1 cellular context compared by ENCODE assay signal in the genomic region with DNA sequence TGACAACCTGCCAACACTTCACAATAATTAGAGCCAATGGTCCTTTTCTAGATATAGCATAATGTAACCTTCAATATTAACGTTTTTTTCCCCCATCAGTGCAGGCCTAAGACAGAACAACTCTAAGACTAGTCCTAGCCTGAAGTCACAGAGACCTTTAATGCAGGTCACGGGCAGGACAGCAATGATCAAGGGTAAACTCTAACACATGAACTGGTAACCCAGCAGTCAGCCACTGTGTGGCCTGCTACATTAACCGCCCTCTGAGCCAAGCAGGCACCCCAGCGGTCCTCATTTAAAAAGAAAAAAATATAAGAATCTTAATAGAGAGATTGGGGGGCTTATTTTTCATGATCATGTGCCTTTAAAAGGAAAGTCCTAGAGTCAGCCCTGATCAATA.
TF ChIP-seq lines count a peak whose summit lies in the region.

No MANE protein-coding gene starts in this region.

TF ChIP-seq in liver, 16 proteins besides CTCF, POLR2A, EP300 and RAD21 (continued from another document):
- no peak for TF ChIP-seq ZBTB33 (IDR thresholded peaks at IDR 0.05)
